In the genomic region with DNA sequence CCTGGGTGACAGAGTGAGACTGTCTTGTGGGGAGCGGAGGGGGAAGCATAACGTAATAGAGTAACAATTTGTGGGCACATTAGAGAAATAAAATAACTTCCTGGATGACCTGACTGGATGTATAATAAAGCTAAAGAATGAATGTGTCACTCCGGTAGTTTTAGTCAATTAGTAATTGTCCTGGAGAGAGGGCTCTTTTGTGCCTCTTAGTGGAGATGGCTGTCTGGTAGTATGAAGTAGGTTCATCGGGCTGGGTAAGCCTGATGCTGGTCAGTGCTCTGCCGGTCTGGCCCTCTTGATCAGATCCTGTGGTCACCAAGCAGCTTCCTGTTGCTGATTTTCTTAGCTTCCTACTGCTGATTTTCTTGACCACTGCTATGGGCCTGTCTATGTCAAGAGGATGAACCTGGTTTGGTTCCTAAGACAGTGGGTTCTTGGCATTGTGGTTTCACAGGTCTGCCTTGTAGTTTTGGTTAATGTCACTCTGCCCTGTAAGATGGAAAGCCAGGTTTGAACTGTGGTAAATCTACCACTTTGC, we compare ENCODE assay signal across 11 cellular contexts. TPM values are rescaled to one million over a fixed set of nuclear protein-coding genes. Genes with fewer than 3 reads are reported as not detected.
DNase-seq lines count a peak whose midpoint lies in the region; ATAC-seq and TF ChIP-seq lines count a peak whose summit lies in the region.
"Had no signal": no experiment of that assay in that cellular context is flagged by ENCODE, and none has a peak within 500 bp of the region (broad histone marks: within the 10 kb centered on the region; RNA-seq: fewer than 3 reads in every experiment).

No MANE protein-coding gene starts in this region.

- H3K27ac ChIP-seq in Panc1 (ENCODE audit: low read length) (no peak overlapping the region), thyroid gland (no peak overlapping the region)
- H3K27ac ChIP-seq in naive thymus-derived CD4-positive, alpha-beta T cell (ENCODE audit: low read depth, low read length) = no peak overlapping the region
- H3K27ac ChIP-seq: thoracic aorta had no signal

- no peaks in the 10 kb centered on the region for H3K27me3 ChIP-seq in Panc1 (ENCODE audit: control insufficient read depth, insufficient read depth, low read length)
- H3K27me3 ChIP-seq in naive thymus-derived CD4-positive, alpha-beta T cell (ENCODE audit: control insufficient read depth in 2 of 2, insufficient read depth in 2 of 2, low read length in 2 of 2) = no peaks in the 10 kb centered on the region
- H3K27me3 ChIP-seq in thyroid gland = no peaks in the 10 kb centered on the region

- TF ChIP-seq POLR2A in thyroid gland (IDR thresholded peaks at IDR 0.05) = no peak

- H3K27me3 Mint-ChIP-seq in naive thymus-derived CD4-positive, alpha-beta T cell = no peaks in the 10 kb centered on the region
- H3K27me3 Mint-ChIP-seq in glutamatergic neuron (ENCODE audit: unreplicated experiment) = no peaks in the 10 kb centered on the region

- H3K4me3 ChIP-seq in Panc1 (ENCODE audit: low read depth in 2 of 2, low read length in 2 of 2) (no peak overlapping the region), thyroid gland (replicated peaks in 1 of 3) (no peak overlapping the region)
- no peak overlapping the region for H3K4me3 ChIP-seq in naive thymus-derived CD4-positive, alpha-beta T cell (ENCODE audit: low read length)
- H3K4me3 ChIP-seq: lung, thoracic aorta had no signal

- DNase-seq in Panc1 (ENCODE audit: low read depth, low spot score) (no peak), NCI-H146 (lab: John Stamatoyannopoulos, UW) (no peak), thyroid gland (no peak), glutamatergic neuron (no peak)
- DNase-seq in naive thymus-derived CD4-positive, alpha-beta T cell = no peak
- DNase-seq: stimulated activated CD4-positive, alpha-beta T cell treated with anti-CD3 and anti-CD28 coated beads, Interleukin-12 subunit alpha, Interleukin-12 subunit beta, amount 100 ng/mL, for 4 hours had no signal

- H3K9me3 Mint-ChIP-seq in naive thymus-derived CD4-positive, alpha-beta T cell = no peaks in the 10 kb centered on the region
- no peaks in the 10 kb centered on the region for H3K9me3 Mint-ChIP-seq in glutamatergic neuron (ENCODE audit: unreplicated experiment)

- H3K4me1 Mint-ChIP-seq in naive thymus-derived CD4-positive, alpha-beta T cell = peaks cover 11 to 35% (median 26%) of the 10 kb centered on the region in 7 donors
- peaks cover 13% of the 10 kb centered on the region for H3K4me1 Mint-ChIP-seq in glutamatergic neuron (ENCODE audit: low read depth, unreplicated experiment)

- BruUV-seq in Panc1 (replicated peaks; lab: Mats Ljungman, UMichigan) = TSS peak; percentile 64

- 76 to 91% methylated on average over 5 of the region's 5 CpGs for WGBS in thyroid gland, 2 donors

- ATAC-seq in GM18511 (IDR thresholded peaks at IDR 0.05; ENCODE audit: unreplicated experiment) = peak; percentile 89
- peak; percentile 58 for ATAC-seq in GM21786 (IDR thresholded peaks at IDR 0.05; ENCODE audit: unreplicated experiment)
- ATAC-seq in Panc1 = no peak
- peak; percentile 65 for ATAC-seq in naive thymus-derived CD4-positive, alpha-beta T cell
- no peak for ATAC-seq in HG02571 (IDR thresholded peaks at IDR 0.05; ENCODE audit: unreplicated experiment)

- peak overlapping the region in 1 of 10 donors; percentile 20 for H3K4me3 Mint-ChIP-seq in naive thymus-derived CD4-positive, alpha-beta T cell
- no peak overlapping the region for H3K4me3 Mint-ChIP-seq in glutamatergic neuron (ENCODE audit: unreplicated experiment)

- CTCF ChIA-PET in Panc1 (lab: Charles Lee) = no interaction called here
- CTCF ChIA-PET in naive thymus-derived CD4-positive, alpha-beta T cell (lab: Charles Lee) = no interaction called here

- no peak for TF ChIP-seq CTCF in Panc1 (IDR thresholded peaks at IDR 0.05)
- TF ChIP-seq CTCF in thyroid gland (IDR thresholded peaks at IDR 0.05) = no peak
- no peak for TF ChIP-seq CTCF in glutamatergic neuron (IDR thresholded peaks at IDR 0.05; ENCODE audit: partially characterized antibody, unreplicated experiment)

- in situ Hi-C loops in Panc1 (cut with HindIII; ENCODE audit: low pct_unique_long_range_greater_than_20kb, low sequenced_read_pairs) = no loop called here

- POLR2A ChIA-PET in Panc1 (lab: Charles Lee) = no interaction called here
- POLR2A ChIA-PET in naive thymus-derived CD4-positive, alpha-beta T cell (lab: Charles Lee) = no interaction called here

- peak overlapping the region in 6 of 9 donors; percentile 18 to 71 (median 42) for H3K27ac Mint-ChIP-seq in naive thymus-derived CD4-positive, alpha-beta T cell
- H3K27ac Mint-ChIP-seq in glutamatergic neuron (ENCODE audit: unreplicated experiment) = no peak overlapping the region

- H3K9me3 ChIP-seq in Panc1 (ENCODE audit: control insufficient read depth, insufficient read depth, low read depth, low read length) (no peaks in the 10 kb centered on the region), thyroid gland (no peaks in the 10 kb centered on the region)
- H3K9me3 ChIP-seq in naive thymus-derived CD4-positive, alpha-beta T cell (ENCODE audit: control insufficient read depth in 2 of 3, low read length in 3 of 3) = no peaks in the 10 kb centered on the region
- H3K9me3 ChIP-seq: thoracic aorta had no signal

- peaks cover 5% of the 10 kb centered on the region; the same call in 1 of the 2 replicates for H3K36me3 ChIP-seq in Panc1 (ENCODE audit: control insufficient read depth, insufficient read depth, low read length)
- peaks cover 0 to 22% (median 4%) of the 10 kb centered on the region in 3 experiments for H3K36me3 ChIP-seq in naive thymus-derived CD4-positive, alpha-beta T cell (ENCODE audit: control insufficient read depth in 2 of 3, insufficient read depth in 3 of 3, low read length in 3 of 3)
- peaks cover 0 to 5% of the 10 kb centered on the region in 2 donors for H3K36me3 ChIP-seq in thyroid gland

- H3K4me1 ChIP-seq in Panc1 (ENCODE audit: control insufficient read depth, insufficient read depth, low read length) (no peaks in the 10 kb centered on the region), thyroid gland (peaks cover 8 to 17% of the 10 kb centered on the region in 2 donors)
- peaks cover 0 to 23% of the 10 kb centered on the region in 2 donors for H3K4me1 ChIP-seq in naive thymus-derived CD4-positive, alpha-beta T cell (ENCODE audit: control insufficient read depth in 2 of 2, insufficient read depth in 2 of 2, low read length in 2 of 2)

- peaks cover 9 to 36% (median 20%) of the 10 kb centered on the region in 5 donors for H3K36me3 Mint-ChIP-seq in naive thymus-derived CD4-positive, alpha-beta T cell
- H3K36me3 Mint-ChIP-seq in glutamatergic neuron (ENCODE audit: unreplicated experiment) = no peaks in the 10 kb centered on the region

- intact Hi-C loops in Panc1 (cut with micrococcal nuclease; ENCODE audit: unreplicated experiment) = no loop called here
- intact Hi-C loops in naive thymus-derived CD4-positive, alpha-beta T cell (cut with micrococcal nuclease) = no loop called here
- intact Hi-C loops in thyroid gland (cut with DNase I) = no loop called here

RNA-seq across cellular contexts. Expression of a gene that starts 34.1 kb away (rescaled TPM):
- total RNA-seq in Panc1 (2021; ENCODE audit: unreplicated experiment) = 23.2 TPM
- 9.1 TPM for polyA plus RNA-seq in Panc1 (2012; ENCODE audit: insufficient read length)
- 10 to 100 TPM; 16.0 to 26.4 (median 22.5) TPM for total RNA-seq in naive thymus-derived CD4-positive, alpha-beta T cell
- polyA plus RNA-seq in naive thymus-derived CD4-positive, alpha-beta T cell = 10 to 100 TPM in 1 of 2 donors, 1 to 10 TPM in 1; 7.3 to 10.5 TPM
- total RNA-seq in thyroid gland = 10 to 100 TPM; 22.1 to 37.5 (median 25.0) TPM
- total RNA-seq in glutamatergic neuron (ENCODE audit: unreplicated experiment) = 28.9 TPM

Comparison
In these comparisons a context has a peak if more than half of its experiments do, and no peak if none do; other contexts are left out.
1. ATAC-seq: peak in GM18511 (single experiment), GM21786 (single experiment) and naive thymus-derived CD4-positive, alpha-beta T cell (single experiment); none in Panc1 (single experiment) and HG02571 (single experiment).